26 cellular contexts compared by ENCODE assay signal in the genomic region with DNA sequence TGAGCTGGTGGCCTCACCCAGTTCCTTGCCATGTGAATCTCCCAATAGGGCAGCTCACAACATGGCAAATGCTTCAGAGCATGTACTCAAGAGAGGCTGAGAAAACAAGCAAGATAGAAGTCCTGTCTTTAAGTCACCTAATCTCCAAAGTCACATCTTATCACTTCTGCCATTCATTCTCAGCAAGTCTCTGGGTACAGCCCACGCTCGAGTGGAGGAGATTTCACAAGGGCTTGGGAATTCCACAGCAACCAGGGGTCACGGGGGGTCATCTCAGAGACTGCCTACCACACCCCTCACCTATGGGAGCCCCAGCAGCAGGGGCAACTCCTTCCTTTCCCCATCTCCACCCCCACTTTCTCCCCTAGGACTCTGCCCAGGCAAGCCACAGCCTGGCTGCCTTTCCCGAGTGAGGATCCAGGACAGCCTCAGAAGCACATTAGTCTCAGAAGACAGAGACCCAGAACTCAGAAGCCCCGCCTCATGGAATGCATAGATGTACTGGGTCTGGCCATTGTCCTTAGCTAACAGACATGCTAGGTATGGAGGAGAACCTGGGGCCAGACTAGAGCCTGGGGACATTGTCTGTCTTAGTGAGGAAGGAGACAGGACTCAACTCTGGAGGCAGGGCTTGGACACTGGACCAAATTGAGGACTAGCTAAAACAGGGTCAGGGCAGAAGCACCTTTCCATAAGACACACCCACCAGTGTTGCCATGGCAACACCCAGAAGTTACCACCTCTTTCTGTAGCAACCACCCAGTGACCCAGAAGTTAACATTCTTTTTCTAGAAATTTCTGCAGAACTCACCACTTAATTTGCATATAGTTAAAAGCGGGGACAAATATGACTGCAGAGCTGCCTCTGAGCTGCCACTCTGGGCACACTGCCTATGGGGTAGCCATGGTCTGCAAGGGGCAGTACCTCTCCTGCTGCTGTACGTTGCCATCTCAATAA. TPM values are rescaled to one million over a fixed set of nuclear protein-coding genes. Genes with fewer than 3 reads are reported as not detected.
A peak's percentile ranks its signal among the peaks of the same experiment; 100 is the strongest.
DNase-seq lines count a peak whose midpoint lies in the region; ATAC-seq and TF ChIP-seq lines count a peak whose summit lies in the region.
"Had no signal": no experiment of that assay in that cellular context is flagged by ENCODE, and none has a peak within 500 bp of the region (broad histone marks: within the 10 kb centered on the region; RNA-seq: fewer than 3 reads in every experiment).

No MANE protein-coding gene starts in this region.

- no peak overlapping the region for H2BK12ac ChIP-seq in H9 (ENCODE audit: insufficient read length, low read depth, low read length)

- no peak overlapping the region for H2BK120ac ChIP-seq in H9 (ENCODE audit: low read depth, low read length, poor library complexity, severe bottlenecking)

- no peaks in the 10 kb centered on the region for H4K20me1 ChIP-seq in H9 (ENCODE audit: control insufficient read depth, insufficient read depth, insufficient read length)

- DNase-seq in Caco-2 (peak; percentile 26 to 58), H9 (no peak), T-helper 17 cell (no peak), islet precursor cell (peak; percentile 75), SIG-M5 (lab: John Stamatoyannopoulos, UW) (no peak)
- DNase-seq in activated naive CD4-positive, alpha-beta T cell (lab: John Stamatoyannopoulos, UW) = no peak
- DNase-seq: activated CD4-positive, CD25-positive, alpha-beta regulatory T cell treated with anti-CD3 and anti-CD28 coated beads, Interleukin-2, amount 50 U/mL, for 72 hours; activated CD8-positive, alpha-beta memory T cell treated with anti-CD3 and anti-CD28 coated beads for 24 hours; activated effector memory CD4-positive, alpha-beta T cell treated with anti-CD3 and anti-CD28 coated beads, Interleukin-2, amount 50 U/mL, for 16 hours; activated naive CD8-positive, alpha-beta T cell treated with anti-CD3 and anti-CD28 coated beads, Interleukin-2, amount 10 ng/mL, durations not matched to agents 7 days and 5 days; DMS153; left ventricle myocardium superior; NCI-H1105 treated with DMSO at 0.1 percent for 48 hours; NCI-H2029; NCI-H526; Right ventricle myocardium superior; small intestine; thyroid gland had no signal

- no peak overlapping the region for H3K56ac ChIP-seq in H9 (ENCODE audit: insufficient read length, low read depth, low read length)

- H4K91ac ChIP-seq in H9 (ENCODE audit: insufficient read length, low read depth, low read length) = no peak overlapping the region

- ATAC-seq in T-helper 17 cell (peak; percentile 35), GM18517 (IDR thresholded peaks at IDR 0.05; ENCODE audit: unreplicated experiment) (no peak)
- ATAC-seq: left ventricle myocardium superior had no signal

- intact Hi-C loops in Caco-2 (cut with micrococcal nuclease; ENCODE audit: unreplicated experiment) = no loop called here

- no peak overlapping the region for H2AFZ ChIP-seq in H9 (ENCODE audit: low read length)

- no peak overlapping the region for H3K9ac ChIP-seq in H9 (ENCODE audit: extremely low read depth, insufficient read length, low read length)
- H3K9ac ChIP-seq: BLaER1 had no signal

- no peak overlapping the region for H3T11ph ChIP-seq in H9 (ENCODE audit: low read length)

- POLR2A ChIA-PET in Caco-2 (lab: Charles Lee) = no interaction called here

- WGBS in H9 (ENCODE audit: extremely low coverage, insufficient read length, low lambda C conversion rate) = no CpG with 5 or more reads among the region's 7 CpGs

- H3K18ac ChIP-seq in H9 (ENCODE audit: insufficient read length, low read depth, low read length) = no peak overlapping the region

- BruUV-seq in Caco-2 (replicated peaks; lab: Mats Ljungman, UMichigan) = no TSS peak

- H3K9me3 ChIP-seq in Caco-2 (no peaks in the 10 kb centered on the region), H9 (ENCODE audit: control insufficient read depth, low read depth, low read length) (no peaks in the 10 kb centered on the region), T-helper 17 cell (ENCODE audit: control insufficient read depth, low read length, poor library complexity, severe bottlenecking) (no peaks in the 10 kb centered on the region)
- H3K9me3 ChIP-seq: BLaER1, thyroid gland had no signal

- H4K8ac ChIP-seq in H9 (replicated peaks; ENCODE audit: insufficient read length, low read depth, low read length) = no peak overlapping the region

- no peaks in the 10 kb centered on the region; the same call in 1 of the 2 replicates for H3K27me3 ChIP-seq in Caco-2 (replicated peaks; ENCODE audit: control insufficient read depth, insufficient read depth, low read length)
- H3K27me3 ChIP-seq in H9 (ENCODE audit: insufficient read depth, low read length) = peaks cover 3% of the 10 kb centered on the region; the same call in 1 of the 2 replicates
- H3K27me3 ChIP-seq: thyroid gland had no signal

- CTCF ChIA-PET in Caco-2 (lab: Charles Lee) = interaction anchor here (1.0 kb wide), 1 partner anchor 16 kb away, joined by 3 read pairs; no protein-coding TSS in a partner anchor

- no peak overlapping the region for H2BK5ac ChIP-seq in H9 (ENCODE audit: insufficient read length, low read length)

- H3K4me3 Mint-ChIP-seq in Caco-2 (ENCODE audit: unreplicated experiment) = no peak overlapping the region
- H3K4me3 Mint-ChIP-seq in H9 = no peak overlapping the region
- H3K4me3 Mint-ChIP-seq in T-helper 17 cell = no peak overlapping the region
- H3K4me3 Mint-ChIP-seq: activated naive CD8-positive, alpha-beta T cell treated with anti-CD3 and anti-CD28 coated beads, Interleukin-2, amount 10 ng/mL, durations not matched to agents 7 days and 5 days; dendritic cell treated with granulocyte-macrophage colony-stimulating factor and Interleukin-4, amounts not matched to agents 40 ng/mL and 50 ng/mL, for 4 days had no signal

- H3K23me2 ChIP-seq in H9 (ENCODE audit: insufficient read length, low read depth, low read length, poor library complexity, severe bottlenecking) = no peaks in the 10 kb centered on the region

- no peaks in the 10 kb centered on the region for H3K36me3 ChIP-seq in Caco-2 (ENCODE audit: control insufficient read depth, insufficient read depth, low read length)
- H3K36me3 ChIP-seq: BLaER1, thyroid gland had no signal

- H3K9me3 Mint-ChIP-seq in Caco-2 (ENCODE audit: unreplicated experiment) (no peaks in the 10 kb centered on the region), H9 (peaks cover 2 to 11% of the 10 kb centered on the region in 2 experiments; a peak in 4 of 5 replicates)
- H3K9me3 Mint-ChIP-seq: activated naive CD8-positive, alpha-beta T cell treated with anti-CD3 and anti-CD28 coated beads, Interleukin-2, amount 10 ng/mL, durations not matched to agents 7 days and 5 days; dendritic cell treated with granulocyte-macrophage colony-stimulating factor and Interleukin-4, amounts not matched to agents 40 ng/mL and 50 ng/mL, for 4 days had no signal

- no peak overlapping the region for H2AK5ac ChIP-seq in H9 (ENCODE audit: insufficient read length, low read length)

- no peaks in the 10 kb centered on the region for H3K36me3 Mint-ChIP-seq in Caco-2 (ENCODE audit: insufficient read depth, unreplicated experiment)
- H3K36me3 Mint-ChIP-seq in H9 (ENCODE audit: insufficient read depth in 1 of 3, low read depth in 3 of 3) = no peaks in the 10 kb centered on the region
- H3K36me3 Mint-ChIP-seq in T-helper 17 cell (ENCODE audit: low read depth) = no peaks in the 10 kb centered on the region
- H3K36me3 Mint-ChIP-seq: activated naive CD8-positive, alpha-beta T cell treated with anti-CD3 and anti-CD28 coated beads, Interleukin-2, amount 10 ng/mL, durations not matched to agents 7 days and 5 days had no signal

- no peak overlapping the region for H3K4me3 ChIP-seq in Caco-2 (ENCODE audit: low read depth, low read length)
- H3K4me3 ChIP-seq: BLaER1, thyroid gland had no signal

- H3K27ac Mint-ChIP-seq in Caco-2 (ENCODE audit: unreplicated experiment) (no peak overlapping the region), H9 (peak overlapping the region in 1 of 3 experiments; percentile 27; a peak in 1 of 7 replicates), T-helper 17 cell (no peak overlapping the region)
- H3K27ac Mint-ChIP-seq: activated naive CD8-positive, alpha-beta T cell treated with anti-CD3 and anti-CD28 coated beads, Interleukin-2, amount 10 ng/mL, durations not matched to agents 7 days and 5 days; dendritic cell treated with granulocyte-macrophage colony-stimulating factor and Interleukin-4, amounts not matched to agents 40 ng/mL and 50 ng/mL, for 4 days had no signal

- H3K27ac ChIP-seq in H9 (ENCODE audit: insufficient read length, low read depth, low read length) = no peak overlapping the region
- H3K27ac ChIP-seq: BLaER1, thyroid gland had no signal

- no peak overlapping the region for H2BK20ac ChIP-seq in H9 (ENCODE audit: low read depth, low read length, poor library complexity, severe bottlenecking)

- peaks cover 7% of the 10 kb centered on the region for H3K4me1 Mint-ChIP-seq in Caco-2 (ENCODE audit: low read depth, unreplicated experiment)
- H3K4me1 Mint-ChIP-seq in H9 = peaks cover 9 to 22% of the 10 kb centered on the region in 2 experiments
- peaks cover 20% of the 10 kb centered on the region for H3K4me1 Mint-ChIP-seq in T-helper 17 cell

- no peak overlapping the region for H3K4me2 ChIP-seq in H9 (ENCODE audit: insufficient read depth, insufficient read length, low read length)
- H3K4me2 ChIP-seq: BLaER1 had no signal

- TF ChIP-seq CTCF in Caco-2 (IDR thresholded peaks at IDR 0.05; ENCODE audit: insufficient read depth in 1 of 2, low read depth in 1 of 2, low read length in 1 of 2, severe bottlenecking in 1 of 2, unreplicated experiment in 1 of 2) = no peak
- TF ChIP-seq CTCF in H9 (conservative IDR thresholded peaks at IDR 0.05) = no peak

- no peaks in the 10 kb centered on the region for H3K79me2 ChIP-seq in H9 (ENCODE audit: insufficient read depth, low read length)

- no peak overlapping the region for H3K14ac ChIP-seq in H9 (ENCODE audit: insufficient read depth, low read length)

- H3K79me1 ChIP-seq in H9 (ENCODE audit: insufficient read depth, low read depth, low read length, poor library complexity, severe bottlenecking) = no peaks in the 10 kb centered on the region

- H3K23ac ChIP-seq in H9 (ENCODE audit: insufficient read length, low read depth, low read length) = no peak overlapping the region

- H2BK15ac ChIP-seq in H9 (ENCODE audit: low read depth, low read length) = 0 out of 2 replicates have a peak overlapping the region, but pooled peaks have one; percentile 59

- H3K4me1 ChIP-seq in Caco-2 (peaks cover 13% of the 10 kb centered on the region), H9 (ENCODE audit: insufficient read depth, low read length) (no peaks in the 10 kb centered on the region)
- H3K4me1 ChIP-seq: thyroid gland had no signal

- no peak overlapping the region for H3K4ac ChIP-seq in H9 (ENCODE audit: low read depth, low read length)

- H4K5ac ChIP-seq in H9 (ENCODE audit: insufficient read length, low read depth, low read length) = no peak overlapping the region

- H3K27me3 Mint-ChIP-seq in Caco-2 (ENCODE audit: insufficient read depth, unreplicated experiment) (peaks cover 10% of the 10 kb centered on the region), H9 (ENCODE audit: low read depth) (peaks cover 87% of the 10 kb centered on the region), T-helper 17 cell (peaks cover 68% of the 10 kb centered on the region)

RNA-seq across cellular contexts. Expression of a gene that starts 27.3 kb away (rescaled TPM):
- total RNA-seq in Caco-2 (2022) (1.9 and 2.3 TPM in 2 replicates), H9 (2021) (not detected in 2 replicates), T-helper 17 cell (not detected)
- total RNA-seq: activated naive CD8-positive, alpha-beta T cell treated with anti-CD3 and anti-CD28 coated beads, Interleukin-2, amount 10 ng/mL, durations not matched to agents 7 days and 5 days; cardiac septum; fibroblast of villous mesenchyme; left ventricle myocardium superior; M059J; myocyte; Right ventricle myocardium superior; T-helper 2 cell treated with Interferon-gamma antibody and Interleukin-4, amounts not matched to agents 100 ng/mL and 5 ng/mL, for 36 hours; thyroid gland had no signal

Comparison
In these comparisons a context has a peak if more than half of its experiments do, and no peak if none do; other contexts are left out.
1. DNase-seq: peak in Caco-2 (2 of 2) and islet precursor cell (single experiment); none in H9 (single experiment), T-helper 17 cell (0 of 3), SIG-M5 (single experiment) and activated naive CD4-positive, alpha-beta T cell (0 of 4).